In genomic region chr5:64163746-64164145, GRCh38 we compare ENCODE assay signal across 17 cellular contexts. TPM values are rescaled to one million over a fixed set of nuclear protein-coding genes. Genes with fewer than 3 reads are reported as not detected.
DNase-seq lines count a peak whose midpoint lies in the region; ATAC-seq and TF ChIP-seq lines count a peak whose summit lies in the region.
"Had no signal": no experiment of that assay in that cellular context is flagged by ENCODE, and none has a peak within 500 bp of the region (broad histone marks: within the 10 kb centered on the region; RNA-seq: fewer than 3 reads in every experiment).

No MANE protein-coding gene starts in this region.

- ATAC-seq in left cardiac atrium (no peak), thoracic aorta (ENCODE audit: insufficient number of reproducible peaks, low FRiP score, low read depth) (no peak), gastroesophageal sphincter (no peak), HG02678 (IDR thresholded peaks at IDR 0.05; ENCODE audit: unreplicated experiment) (no peak)

- TF ChIP-seq CTCF in right atrium auricular region (IDR thresholded peaks at IDR 0.05) = no peak
- TF ChIP-seq CTCF in coronary artery (IDR thresholded peaks at IDR 0.05) = no peak
- no peak for TF ChIP-seq CTCF in thoracic aorta (IDR thresholded peaks at IDR 0.05)
- TF ChIP-seq CTCF in gastroesophageal sphincter (IDR thresholded peaks at IDR 0.05) = no peak

- no peak for TF ChIP-seq EP300 in gastroesophageal sphincter (IDR thresholded peaks at IDR 0.05)

- peak overlapping the region; percentile 50 to 91 for H3K27ac ChIP-seq in right atrium auricular region
- H3K27ac ChIP-seq in coronary artery = peak overlapping the region; percentile 90 to 94
- peak overlapping the region; percentile 95 for H3K27ac ChIP-seq in thoracic aorta
- H3K27ac ChIP-seq in gastroesophageal sphincter = no peak overlapping the region
- H3K27ac ChIP-seq: BLaER1, HL-60 had no signal

- H3K4me1 ChIP-seq in right atrium auricular region (peaks cover 0 to 22% of the 10 kb centered on the region in 2 donors), thoracic aorta (ENCODE audit: control insufficient read depth in 1 of 2, low read depth in 2 of 2) (peaks cover 11 to 48% of the 10 kb centered on the region in 2 donors), gastroesophageal sphincter (peaks cover 0 to 37% (median 0%) of the 10 kb centered on the region in 3 donors)
- H3K4me1 ChIP-seq: BLaER1, Caco-2 had no signal

- H3K27me3 ChIP-seq in right atrium auricular region (no peaks in the 10 kb centered on the region), thoracic aorta (replicated peaks; ENCODE audit: insufficient read depth) (no peaks in the 10 kb centered on the region), gastroesophageal sphincter (peaks cover 3% of the 10 kb centered on the region)
- H3K27me3 ChIP-seq: BLaER1 had no signal

- H3K36me3 ChIP-seq in right atrium auricular region (no peaks in the 10 kb centered on the region), thoracic aorta (no peaks in the 10 kb centered on the region), gastroesophageal sphincter (no peaks in the 10 kb centered on the region)
- H3K36me3 ChIP-seq: BLaER1 had no signal

- DNase-seq in right atrium auricular region (ENCODE audit: low spot score) (no peak), left cardiac atrium (no peak), coronary artery (ENCODE audit: low spot score) (no peak), thoracic aorta (ENCODE audit: low spot score) (no peak), SIG-M5 (lab: John Stamatoyannopoulos, UW) (no peak)
- DNase-seq: 8988T; AML-193; Caco-2; CD8-positive, alpha-beta memory T cell; DND-41; GDM1; HCEC 1CT; HFFc6 had no signal

- intact Hi-C loops in left cardiac atrium (cut with DNase I) = no loop called here

- WGBS in gastroesophageal sphincter (ENCODE audit: low coverage in 1 of 2), 2 donors = 85 to 95% methylated on average over 3 to 4 of the region's 4 CpGs

- TF ChIP-seq POLR2A in gastroesophageal sphincter (IDR thresholded peaks at IDR 0.05) = no peak

- H3K4me3 ChIP-seq in right atrium auricular region (no peak overlapping the region), coronary artery (peak overlapping the region; percentile 4), thoracic aorta (peak overlapping the region; percentile 43), gastroesophageal sphincter (no peak overlapping the region)
- H3K4me3 ChIP-seq: BLaER1 had no signal

- no peaks in the 10 kb centered on the region for H3K9me3 ChIP-seq in right atrium auricular region
- no peaks in the 10 kb centered on the region for H3K9me3 ChIP-seq in thoracic aorta
- H3K9me3 ChIP-seq in gastroesophageal sphincter = no peaks in the 10 kb centered on the region
- H3K9me3 ChIP-seq: Caco-2 had no signal

RNA-seq across cellular contexts. Expression of gene RNF180, which starts 1.9 kb away (rescaled TPM):
- 10 to 100 TPM; 17.8 to 21.1 TPM for total RNA-seq in right atrium auricular region
- 10 to 100 TPM; 16.9 to 22.9 TPM for total RNA-seq in left cardiac atrium
- 10 to 100 TPM; 46.6 to 51.1 TPM for total RNA-seq in thoracic aorta
- 10 to 100 TPM; 22.0 to 41.6 (median 25.3) TPM for total RNA-seq in gastroesophageal sphincter
- total RNA-seq: CD8-positive, alpha-beta memory T cell; HFFc6 had no signal

Comparison
In these comparisons a context has a peak if more than half of its experiments do, and no peak if none do; other contexts are left out.
1. H3K27ac ChIP-seq: peak in right atrium auricular region (2 of 2), coronary artery (2 of 2) and thoracic aorta (2 of 2); none in gastroesophageal sphincter (0 of 4).
2. H3K4me3 ChIP-seq: peak in coronary artery (single experiment) and thoracic aorta (single experiment); none in right atrium auricular region (0 of 2) and gastroesophageal sphincter (0 of 2).